25 cellular contexts compared by ENCODE assay signal in the genomic region with DNA sequence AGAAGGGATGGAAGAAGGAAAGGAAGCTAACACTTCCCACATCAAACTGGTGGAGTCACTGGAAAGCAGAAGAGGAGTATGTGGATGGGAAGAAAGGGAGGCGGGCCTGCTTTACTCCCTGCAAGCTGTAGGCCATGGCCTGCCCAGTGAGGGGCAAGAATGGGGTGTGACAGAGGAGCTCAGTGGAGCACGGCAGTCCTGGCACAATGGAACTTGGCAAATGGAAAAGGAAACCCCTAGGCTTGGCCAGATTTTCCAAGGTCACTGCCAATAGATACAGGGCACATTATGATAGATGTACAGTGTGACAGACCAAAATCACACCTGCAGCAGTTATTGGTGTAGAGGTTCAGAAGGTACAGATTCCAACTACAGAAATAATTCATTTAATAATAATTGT.
"Had no signal": no experiment of that assay in that cellular context is flagged by ENCODE, and none has a peak within 500 bp of the region (broad histone marks: within the 10 kb centered on the region; RNA-seq: fewer than 3 reads in every experiment).

No MANE protein-coding gene starts in this region.

- H3K27me3 ChIP-seq: neural progenitor cell, ovary, right lobe of liver, sigmoid colon, thyroid gland, upper lobe of left lung, vagina had no signal

- DNase-seq: naive thymus-derived CD8-positive, alpha-beta T cell; occipital lobe; posterior cingulate gyrus; psoas muscle; right lobe of liver; sigmoid colon; small intestine; stimulated activated CD4-positive, alpha-beta T cell treated with anti-CD3 and anti-CD28 coated beads, Interleukin-15, amount 100 ng/mL, for 24 hours; stimulated activated CD4-positive, alpha-beta T cell treated with anti-CD3 and anti-CD28 coated beads, Interleukin-2, amount 100 ng/mL, for 24 hours; stimulated activated CD4-positive, alpha-beta T cell treated with anti-CD3 and anti-CD28 coated beads, Interleukin-2, amount 100 ng/mL, for 48 hours; stimulated activated CD4-positive, alpha-beta T cell treated with anti-CD3 and anti-CD28 coated beads, Interleukin-4, amount 100 ng/mL, for 24 hours; stimulated activated naive B cell treated with anti-CD40 and anti-IgM and Interleukin-4, amounts not matched to agents 10 μg/mL and 1 μg/mL and 100 μg/mL, for 72 hours; stimulated activated naive CD4-positive, alpha-beta T cell treated with Interleukin-2 at 50 U/mL for 16 hours; stomach; thyroid gland; trophoblast cell; upper lobe of left lung had no signal

- H3K4me1 ChIP-seq: neural progenitor cell, parathyroid adenoma, psoas muscle, right lobe of liver, sigmoid colon, stomach, thyroid gland, tibial nerve, upper lobe of left lung had no signal

- H3K4me3 ChIP-seq: neural progenitor cell, ovary, psoas muscle, right lobe of liver, sigmoid colon, stomach, thoracic aorta, thyroid gland, tibial nerve, upper lobe of left lung, vagina had no signal

- ATAC-seq: naive thymus-derived CD8-positive, alpha-beta T cell; natural killer cell treated with Interleukin-12 subunit alpha and Interleukin-12 subunit beta and Interleukin-15 and Interleukin-18, amount 100 ng/mL, for 72 hours; psoas muscle; right lobe of liver; stimulated activated effector memory CD8-positive, alpha-beta T cell treated with anti-CD3 and anti-CD28 coated beads, Interleukin-12 subunit alpha, Interleukin-12 subunit beta, amount 100 ng/mL, for 72 hours; stimulated activated naive B cell treated with anti-CD40 and anti-IgM and Interleukin-4, amounts not matched to agents 10 μg/mL and 1 μg/mL and 100 μg/mL, for 72 hours had no signal

- H3K36me3 ChIP-seq: neural progenitor cell, ovary, right lobe of liver, sigmoid colon, stomach, thoracic aorta, thyroid gland, tibial nerve, upper lobe of left lung, vagina had no signal

- H3K9me3 ChIP-seq: ovary, psoas muscle, right lobe of liver, sigmoid colon, stomach, thoracic aorta, thyroid gland, tibial nerve, upper lobe of left lung, vagina had no signal

- H3K27ac ChIP-seq: neural progenitor cell, ovary, parathyroid adenoma, psoas muscle, right lobe of liver, sigmoid colon, stomach, thoracic aorta, thyroid gland, tibial nerve, upper lobe of left lung, vagina had no signal
